ENCODE assay signal across 19 cellular contexts in genomic region chr13:34833562-34834182, GRCh38.
DNase-seq lines count a peak whose midpoint lies in the region; ATAC-seq and TF ChIP-seq lines count a peak whose summit lies in the region.
"Had no signal": no experiment of that assay in that cellular context is flagged by ENCODE, and none has a peak within 500 bp of the region (broad histone marks: within the 10 kb centered on the region; RNA-seq: fewer than 3 reads in every experiment).

No MANE protein-coding gene starts in this region.

- no peaks in the 10 kb centered on the region for H3K9me3 ChIP-seq in H9 (ENCODE audit: control insufficient read depth, low read depth, low read length)
- H3K9me3 ChIP-seq in SK-N-SH, result no peaks in the 10 kb centered on the region
- no peaks in the 10 kb centered on the region for H3K9me3 ChIP-seq in iPS DF 6.9 (ENCODE audit: control insufficient read depth, insufficient read depth, low read length)
- H3K9me3 ChIP-seq: psoas muscle had no signal

- H3K27me3 ChIP-seq in H9 (ENCODE audit: insufficient read depth, low read length), result no peaks in the 10 kb centered on the region
- no peaks in the 10 kb centered on the region for H3K27me3 ChIP-seq in SK-N-SH (ENCODE audit: insufficient read depth)
- H3K27me3 ChIP-seq in iPS DF 6.9 (ENCODE audit: control insufficient read depth, insufficient read depth, low read length), result no peaks in the 10 kb centered on the region

- H3T11ph ChIP-seq in H9 (ENCODE audit: low read length), result no peak overlapping the region

- H2BK120ac ChIP-seq in H9 (ENCODE audit: low read depth, low read length, poor library complexity, severe bottlenecking), result no peak overlapping the region

- H2AK5ac ChIP-seq in H9 (ENCODE audit: insufficient read length, low read length), result no peak overlapping the region

- CTCF ChIA-PET in Calu3 (lab: Charles Lee) (interaction anchor here (0.7 kb wide), 1 partner anchor 108 kb away, joined by 4 read pairs; the partner anchor contains the start of gene NBEA), SK-N-SH (lab: Yijun Ruan, JAX) (interaction anchor here (1.3 kb wide), 1 partner anchor 8 kb away, joined by 3 read pairs; no protein-coding TSS in a partner anchor)

- TF ChIP-seq RAD21 in SK-N-SH (IDR thresholded peaks at IDR 0.05; ENCODE audit: low read length), result no peak

- H4K20me1 ChIP-seq in H9 (ENCODE audit: control insufficient read depth, insufficient read depth, insufficient read length) (no peaks in the 10 kb centered on the region), SK-N-SH (ENCODE audit: insufficient read depth) (no peaks in the 10 kb centered on the region)

- POLR2A ChIA-PET in SK-N-SH (lab: Yijun Ruan, JAX), result no interaction called here

- H3K4ac ChIP-seq in H9 (ENCODE audit: low read depth, low read length), result no peak overlapping the region

- H4K91ac ChIP-seq in H9 (ENCODE audit: insufficient read length, low read depth, low read length), result no peak overlapping the region

- H2AFZ ChIP-seq in H9 (ENCODE audit: low read length) (no peak overlapping the region), SK-N-SH (ENCODE audit: low read depth) (no peak overlapping the region)

- H3K36me3 Mint-ChIP-seq in Calu3 (ENCODE audit: insufficient read depth, unreplicated experiment) (no peaks in the 10 kb centered on the region), H9 (ENCODE audit: insufficient read depth in 1 of 3, low read depth in 3 of 3) (peaks cover 0 to 15% (median 9%) of the 10 kb centered on the region in 3 experiments; a peak in 4 of 7 replicates), endothelial cell (ENCODE audit: low read depth, unreplicated experiment) (no peaks in the 10 kb centered on the region)
- H3K36me3 Mint-ChIP-seq: CD8-positive, alpha-beta memory T cell had no signal

- H3F3A ChIP-seq in SK-N-SH (replicated peaks; ENCODE audit: insufficient read depth), result no peaks in the 10 kb centered on the region

- BruUV-seq in Calu3 (replicated peaks; lab: Mats Ljungman, UMichigan), result no TSS peak

- H3K27ac ChIP-seq in H9 (ENCODE audit: insufficient read length, low read depth, low read length) (no peak overlapping the region), SK-N-SH (ENCODE audit: low read depth in 2 of 2, low read length in 1 of 2) (no peak overlapping the region), iPS DF 6.9 (ENCODE audit: low read length) (no peak overlapping the region)
- H3K27ac ChIP-seq: psoas muscle had no signal

- no peaks in the 10 kb centered on the region for H3K27me3 Mint-ChIP-seq in Calu3 (ENCODE audit: unreplicated experiment)
- no peaks in the 10 kb centered on the region for H3K27me3 Mint-ChIP-seq in H9 (ENCODE audit: low read depth)
- no peaks in the 10 kb centered on the region for H3K27me3 Mint-ChIP-seq in endothelial cell (ENCODE audit: unreplicated experiment)
- H3K27me3 Mint-ChIP-seq: activated B cell treated with CpG ODN at 0.5 μM for 24 hours; CD8-positive, alpha-beta memory T cell; effector memory CD8-positive, alpha-beta T cell had no signal

- no peaks in the 10 kb centered on the region for H3K4me1 ChIP-seq in H9 (ENCODE audit: insufficient read depth, low read length)
- H3K4me1 ChIP-seq in SK-N-SH (ENCODE audit: control insufficient read depth in 1 of 2, insufficient read depth in 2 of 2, low read depth in 1 of 2, low read length in 1 of 2), result no peaks in the 10 kb centered on the region
- H3K4me1 ChIP-seq in iPS DF 6.9 (ENCODE audit: control insufficient read depth, insufficient read depth, low read length), result no peaks in the 10 kb centered on the region
- H3K4me1 ChIP-seq: psoas muscle had no signal

- intact Hi-C loops in Calu3 (cut with micrococcal nuclease; ENCODE audit: unreplicated experiment) (no loop called here), left cardiac atrium (cut with DNase I) (no loop called here)

- H3K4me1 Mint-ChIP-seq in Calu3 (ENCODE audit: low read depth, unreplicated experiment) (no peaks in the 10 kb centered on the region), H9 (peaks cover 8% of the 10 kb centered on the region in 2 experiments; a peak in 2 of 4 replicates), endothelial cell (ENCODE audit: unreplicated experiment) (no peaks in the 10 kb centered on the region)
- H3K4me1 Mint-ChIP-seq: activated B cell treated with CpG ODN at 0.5 μM for 24 hours; CD8-positive, alpha-beta memory T cell; mesothelial cell of epicardium; stimulated activated naive CD8-positive, alpha-beta T cell treated with anti-CD3 and anti-CD28 coated beads, Interleukin-15, amount 100 ng/mL, for 72 hours had no signal

- no peak overlapping the region for H3K27ac Mint-ChIP-seq in Calu3 (ENCODE audit: unreplicated experiment)
- peak overlapping the region in 1 of 3 experiments; percentile 68; a peak in 1 of 7 replicates for H3K27ac Mint-ChIP-seq in H9
- H3K27ac Mint-ChIP-seq in endothelial cell (ENCODE audit: unreplicated experiment), result no peak overlapping the region
- H3K27ac Mint-ChIP-seq: activated B cell treated with CpG ODN at 0.5 μM for 24 hours; activated T-cell treated with anti-CD3 and anti-CD28 coated beads, Interleukin-2, amount 50 U/mL, for 24 hours; CD8-positive, alpha-beta memory T cell; effector memory CD8-positive, alpha-beta T cell; mesothelial cell of epicardium had no signal

- no peak overlapping the region for H3K4me2 ChIP-seq in H9 (ENCODE audit: insufficient read depth, insufficient read length, low read length)
- H3K4me2 ChIP-seq in SK-N-SH, result no peak overlapping the region

- no peak overlapping the region for H2BK20ac ChIP-seq in H9 (ENCODE audit: low read depth, low read length, poor library complexity, severe bottlenecking)

- no peak overlapping the region for H3K14ac ChIP-seq in H9 (ENCODE audit: insufficient read depth, low read length)

- H3K9me2 ChIP-seq in SK-N-SH, result no peaks in the 10 kb centered on the region

- H3K79me2 ChIP-seq in H9 (ENCODE audit: insufficient read depth, low read length) (no peaks in the 10 kb centered on the region), SK-N-SH (ENCODE audit: insufficient read depth) (no peaks in the 10 kb centered on the region)

- H2BK15ac ChIP-seq in H9 (ENCODE audit: low read depth, low read length), result no peak overlapping the region

- H4K8ac ChIP-seq in H9 (replicated peaks; ENCODE audit: insufficient read length, low read depth, low read length), result no peak overlapping the region

- no peaks in the 10 kb centered on the region for H3K23me2 ChIP-seq in H9 (ENCODE audit: insufficient read length, low read depth, low read length, poor library complexity, severe bottlenecking)

- TF ChIP-seq CTCF in Calu3 (IDR thresholded peaks at IDR 0.05; ENCODE audit: unreplicated experiment) (no peak), H9 (conservative IDR thresholded peaks at IDR 0.05) (peak; percentile 72), SK-N-SH (IDR thresholded peaks at IDR 0.05) (peak; percentile 15; the same call in 1 of the 2 replicates), endothelial cell (IDR thresholded peaks at IDR 0.05; ENCODE audit: unreplicated experiment) (no peak)

- ATAC-seq in left lobe of liver, result no peak
- no peak for ATAC-seq in left cardiac atrium
- ATAC-seq: effector memory CD8-positive, alpha-beta T cell; psoas muscle; stimulated activated naive CD8-positive, alpha-beta T cell treated with anti-CD3 and anti-CD28 coated beads, Interleukin-15, amount 100 ng/mL, for 72 hours had no signal

- no peak overlapping the region for H3K56ac ChIP-seq in H9 (ENCODE audit: insufficient read length, low read depth, low read length)

- H3K36me3 ChIP-seq in SK-N-SH (replicated peaks in 1 of 2; ENCODE audit: control insufficient read depth in 1 of 2, insufficient read depth in 2 of 2, low read length in 1 of 2), result no peaks in the 10 kb centered on the region
- H3K36me3 ChIP-seq in iPS DF 6.9 (ENCODE audit: control insufficient read depth, insufficient read depth, low read length), result no peaks in the 10 kb centered on the region

- no peak overlapping the region for H4K5ac ChIP-seq in H9 (ENCODE audit: insufficient read length, low read depth, low read length)

- no peak overlapping the region for H3K23ac ChIP-seq in H9 (ENCODE audit: insufficient read length, low read depth, low read length)

- H3K18ac ChIP-seq in H9 (ENCODE audit: insufficient read length, low read depth, low read length), result no peak overlapping the region

- no peak overlapping the region for H3K4me3 Mint-ChIP-seq in Calu3 (ENCODE audit: low read depth, unreplicated experiment)
- no peak overlapping the region for H3K4me3 Mint-ChIP-seq in H9
- H3K4me3 Mint-ChIP-seq in endothelial cell (ENCODE audit: unreplicated experiment), result no peak overlapping the region
- H3K4me3 Mint-ChIP-seq: activated B cell treated with CpG ODN at 0.5 μM for 24 hours; activated T-cell treated with anti-CD3 and anti-CD28 coated beads, Interleukin-2, amount 50 U/mL, for 24 hours; CD8-positive, alpha-beta memory T cell; effector memory CD8-positive, alpha-beta T cell; mesothelial cell of epicardium; stimulated activated naive CD8-positive, alpha-beta T cell treated with anti-CD3 and anti-CD28 coated beads, Interleukin-15, amount 100 ng/mL, for 72 hours had no signal

- H2BK5ac ChIP-seq in H9 (ENCODE audit: insufficient read length, low read length), result no peak overlapping the region

- no peaks in the 10 kb centered on the region for H3K9me3 Mint-ChIP-seq in Calu3 (ENCODE audit: low read depth, unreplicated experiment)
- H3K9me3 Mint-ChIP-seq in H9, result peaks cover 3 to 9% of the 10 kb centered on the region in 2 experiments; a peak in 4 of 5 replicates
- H3K9me3 Mint-ChIP-seq in endothelial cell (ENCODE audit: unreplicated experiment), result no peaks in the 10 kb centered on the region
- H3K9me3 Mint-ChIP-seq: stimulated activated naive CD8-positive, alpha-beta T cell treated with anti-CD3 and anti-CD28 coated beads, Interleukin-15, amount 100 ng/mL, for 72 hours had no signal

- no peak overlapping the region for H2BK12ac ChIP-seq in H9 (ENCODE audit: insufficient read length, low read depth, low read length)

- no CpG with 5 or more reads among the region's 6 CpGs for WGBS in H9 (ENCODE audit: extremely low coverage, insufficient read length, low lambda C conversion rate)
- 30% methylated on average over 6 of the region's 6 CpGs for WGBS in SK-N-SH (ENCODE audit: low lambda C conversion rate)
- WGBS in iPS DF 6.9 (ENCODE audit: insufficient coverage, insufficient read length), result no CpG with 5 or more reads among the region's 6 CpGs

- no peak overlapping the region for H3K9ac ChIP-seq in H9 (ENCODE audit: extremely low read depth, insufficient read length, low read length)
- H3K9ac ChIP-seq in SK-N-SH, result no peak overlapping the region

- H3K4me3 ChIP-seq in SK-N-SH (ENCODE audit: low read depth in 2 of 2, low read length in 1 of 2) (no peak overlapping the region), iPS DF 6.9 (ENCODE audit: low read length) (no peak overlapping the region)
- H3K4me3 ChIP-seq: psoas muscle had no signal

- TF ChIP-seq EP300 in SK-N-SH (IDR thresholded peaks at IDR 0.05; ENCODE audit: borderline replicate concordance in 1 of 2, low read depth in 1 of 2, low read length in 1 of 2), result no peak

- peak; percentile 38 for DNase-seq in Calu3
- DNase-seq in H9, result peak; percentile 68
- DNase-seq in SK-N-SH, result no peak
- peak; percentile 20 for DNase-seq in iPS DF 6.9 (ENCODE audit: low read depth, low spot score)
- DNase-seq in left lobe of liver (ENCODE audit: low spot score), result no peak
- DNase-seq in DMS 273 (lab: John Stamatoyannopoulos, UW; ENCODE audit: unreplicated experiment), result no peak
- DNase-seq in left cardiac atrium, result no peak
- DNase-seq in endothelial cell (ENCODE audit: low spot score), result no peak
- DNase-seq: activated B cell treated with CpG ODN at 0.5 μM for 24 hours; activated T-cell treated with anti-CD3 and anti-CD28 coated beads, Interleukin-2, amount 50 U/mL, for 24 hours; CD8-positive, alpha-beta memory T cell; effector memory CD8-positive, alpha-beta T cell; hypothalamus; NCI-H446 treated with DMSO at 0.1 percent for 48 hours; psoas muscle; SIG-M5; stimulated activated CD4-positive, alpha-beta T cell treated with anti-CD3 and anti-CD28 coated beads, Interleukin-4, amount 100 ng/mL, for 4 hours; stimulated activated naive CD8-positive, alpha-beta T cell treated with anti-CD3 and anti-CD28 coated beads, Interleukin-15, amount 100 ng/mL, for 72 hours had no signal

- no peaks in the 10 kb centered on the region for H3K79me1 ChIP-seq in H9 (ENCODE audit: insufficient read depth, low read depth, low read length, poor library complexity, severe bottlenecking)

Comparison
In these comparisons a context has a peak if more than half of its experiments do, and no peak if none do; other contexts are left out.
1. DNase-seq: peak in Calu3 (single experiment), H9 (single experiment) and iPS DF 6.9 (single experiment); none in SK-N-SH (single experiment), left lobe of liver (single experiment), DMS 273 (single experiment), left cardiac atrium (single experiment) and endothelial cell (single experiment).
2. CTCF ChIP-seq: peak in H9 (single experiment) and SK-N-SH (single experiment); none in Calu3 (single experiment) and endothelial cell (single experiment).